In genomic region chr1:151946366-151946764, GRCh38 we compare ENCODE assay signal across 2 cellular contexts.
TF ChIP-seq lines count a peak whose summit lies in the region.

No MANE protein-coding gene starts in this region.

TF ChIP-seq in A549, 52 proteins besides CTCF, POLR2A, EP300 and RAD21 (continued from another document):
- TF ChIP-seq HMGXB4 (CRISPR knock-in tag; IDR thresholded peaks at IDR 0.05; ENCODE audit: borderline replicate concordance) (no peak), ZNF302 (CRISPR knock-in tag; IDR thresholded peaks at IDR 0.05) (no peak), RNF2 (IDR thresholded peaks at IDR 0.05; ENCODE audit: borderline replicate concordance, low read depth) (no peak), CBX2 (IDR thresholded peaks at IDR 0.05; ENCODE audit: borderline replicate concordance, low read depth) (no peak), MAFK (IDR thresholded peaks at IDR 0.05; ENCODE audit: partially characterized antibody) (no peak), RCOR1 (IDR thresholded peaks at IDR 0.05; ENCODE audit: low read depth, low read length) (no peak), CHD4 (IDR thresholded peaks at IDR 0.05; ENCODE audit: borderline replicate concordance) (no peak), GATA3 (IDR thresholded peaks at IDR 0.05; ENCODE audit: borderline replicate concordance) (no peak), REST (IDR thresholded peaks at IDR 0.05) (no peak), FOSB (CRISPR knock-in tag; IDR thresholded peaks at IDR 0.05) (no peak), JUN (IDR thresholded peaks at IDR 0.05) (no peak), KDM1A (IDR thresholded peaks at IDR 0.05; ENCODE audit: low read depth) (no peak), EHMT2 (IDR thresholded peaks at IDR 0.05; ENCODE audit: low read depth) (no peak), MAX (IDR thresholded peaks at IDR 0.05) (no peak), SREBF2 (IDR thresholded peaks at IDR 0.05) (no peak), NFE2L2 (conservative IDR thresholded peaks at IDR 0.05; ENCODE audit: low read length) (no peak), RFX5 (IDR thresholded peaks at IDR 0.05) (peak; percentile 88; the same call in 1 of the 2 replicates), CEBPB (IDR thresholded peaks at IDR 0.05) (peak in 1 of 2 experiments; percentile 55; a peak in 1 of 4 replicates), PHF8 (IDR thresholded peaks at IDR 0.05; ENCODE audit: borderline replicate concordance, low read depth) (no peak), ZSCAN20 (CRISPR knock-in tag; IDR thresholded peaks at IDR 0.05) (no peak), HEYL (CRISPR knock-in tag; IDR thresholded peaks at IDR 0.05) (no peak), TFCP2L1 (CRISPR knock-in tag; IDR thresholded peaks at IDR 0.05) (no peak), TP53 (CRISPR knock-in tag; IDR thresholded peaks at IDR 0.05) (no peak)
- TF ChIP-seq, protein P1, sequence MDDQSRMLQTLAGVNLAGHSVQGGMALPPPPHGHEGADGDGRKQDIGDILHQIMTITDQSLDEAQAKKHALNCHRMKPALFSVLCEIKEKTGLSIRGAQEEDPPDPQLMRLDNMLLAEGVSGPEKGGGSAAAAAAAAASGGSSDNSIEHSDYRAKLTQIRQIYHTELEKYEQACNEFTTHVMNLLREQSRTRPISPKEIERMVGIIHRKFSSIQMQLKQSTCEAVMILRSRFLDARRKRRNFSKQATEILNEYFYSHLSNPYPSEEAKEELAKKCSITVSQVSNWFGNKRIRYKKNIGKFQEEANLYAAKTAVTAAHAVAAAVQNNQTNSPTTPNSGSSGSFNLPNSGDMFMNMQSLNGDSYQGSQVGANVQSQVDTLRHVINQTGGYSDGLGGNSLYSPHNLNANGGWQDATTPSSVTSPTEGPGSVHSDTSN (IDR thresholded peaks at IDR 0.05) = no peak
- TF ChIP-seq, protein P2, sequence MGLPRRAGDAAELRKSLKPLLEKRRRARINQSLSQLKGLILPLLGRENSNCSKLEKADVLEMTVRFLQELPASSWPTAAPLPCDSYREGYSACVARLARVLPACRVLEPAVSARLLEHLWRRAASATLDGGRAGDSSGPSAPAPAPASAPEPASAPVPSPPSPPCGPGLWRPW (IDR thresholded peaks at IDR 0.05) = no peak
- TF ChIP-seq, protein P3, sequence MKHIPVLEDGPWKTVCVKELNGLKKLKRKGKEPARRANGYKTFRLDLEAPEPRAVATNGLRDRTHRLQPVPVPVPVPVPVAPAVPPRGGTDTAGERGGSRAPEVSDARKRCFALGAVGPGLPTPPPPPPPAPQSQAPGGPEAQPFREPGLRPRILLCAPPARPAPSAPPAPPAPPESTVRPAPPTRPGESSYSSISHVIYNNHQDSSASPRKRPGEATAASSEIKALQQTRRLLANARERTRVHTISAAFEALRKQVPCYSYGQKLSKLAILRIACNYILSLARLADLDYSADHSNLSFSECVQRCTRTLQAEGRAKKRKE (CRISPR knock-in tag; IDR thresholded peaks at IDR 0.05; ENCODE audit: low read depth) = 0 out of 2 replicates have a peak, but pooled peaks have one; percentile 11
TF ChIP-seq in A549: peak in this region for 5.

TF ChIP-seq in HEK293, 187 proteins besides CTCF, POLR2A, EP300 and RAD21 (continued from another document):
- TF ChIP-seq, protein P4, sequence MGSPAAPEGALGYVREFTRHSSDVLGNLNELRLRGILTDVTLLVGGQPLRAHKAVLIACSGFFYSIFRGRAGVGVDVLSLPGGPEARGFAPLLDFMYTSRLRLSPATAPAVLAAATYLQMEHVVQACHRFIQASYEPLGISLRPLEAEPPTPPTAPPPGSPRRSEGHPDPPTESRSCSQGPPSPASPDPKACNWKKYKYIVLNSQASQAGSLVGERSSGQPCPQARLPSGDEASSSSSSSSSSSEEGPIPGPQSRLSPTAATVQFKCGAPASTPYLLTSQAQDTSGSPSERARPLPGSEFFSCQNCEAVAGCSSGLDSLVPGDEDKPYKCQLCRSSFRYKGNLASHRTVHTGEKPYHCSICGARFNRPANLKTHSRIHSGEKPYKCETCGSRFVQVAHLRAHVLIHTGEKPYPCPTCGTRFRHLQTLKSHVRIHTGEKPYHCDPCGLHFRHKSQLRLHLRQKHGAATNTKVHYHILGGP (tag by site-specific recombination; IDR thresholded peaks at IDR 0.05) = peak; percentile 61
- peak; percentile 45 for TF ChIP-seq SP7 (tag by site-specific recombination; IDR thresholded peaks at IDR 0.05)
- no peak for TF ChIP-seq ZNF677 (tag by site-specific recombination; IDR thresholded peaks at IDR 0.05)
